In the genomic region with DNA sequence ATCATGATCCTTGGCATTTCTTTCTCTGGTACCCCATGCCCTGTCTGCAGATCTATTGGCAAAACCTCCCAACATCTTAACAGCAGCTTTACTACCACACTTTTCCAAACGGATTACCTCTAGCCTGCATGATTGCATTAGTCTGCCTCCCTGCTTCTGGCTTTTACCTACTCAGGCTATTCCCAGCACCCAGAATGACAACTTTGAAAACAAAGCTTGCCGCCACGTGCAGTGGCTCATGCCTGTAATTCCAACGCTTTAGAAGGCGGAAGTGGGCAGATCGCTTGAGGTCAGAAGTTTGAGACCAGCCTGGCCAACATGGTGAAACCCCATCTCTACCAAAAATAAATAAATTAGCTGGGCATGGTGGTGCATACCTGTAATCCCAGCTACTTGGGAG, we compare ENCODE assay signal across 20 cellular contexts.
"Had no signal": no experiment of that assay in that cellular context is flagged by ENCODE, and none has a peak within 500 bp of the region (broad histone marks: within the 10 kb centered on the region; RNA-seq: fewer than 3 reads in every experiment).

No MANE protein-coding gene starts in this region.

- ATAC-seq: left ventricle myocardium superior; lower lobe of right lung; naive thymus-derived CD4-positive, alpha-beta T cell; right cardiac atrium; stimulated activated naive B cell treated with anti-CD40 and anti-IgM and Interleukin-4, amounts not matched to agents 10 μg/mL and 1 μg/mL and 100 μg/mL, for 72 hours; upper lobe of right lung had no signal

- H3K9me3 Mint-ChIP-seq: naive thymus-derived CD4-positive, alpha-beta T cell; nephron; stimulated activated naive B cell treated with anti-CD40 and anti-IgM and Interleukin-4, amounts not matched to agents 10 μg/mL and 1 μg/mL and 100 μg/mL, for 72 hours; stimulated activated naive CD8-positive, alpha-beta T cell treated with anti-CD3 and anti-CD28 coated beads, Interleukin-15, Interleukin-2, amounts not matched to agents 100 ng/mL and 50 ng/mL, for 24 hours had no signal

- DNase-seq: dermis blood vessel endothelial cell; effector memory CD4-positive, alpha-beta T cell; left ventricle myocardium superior; lower lobe of right lung; midbrain; naive thymus-derived CD4-positive, alpha-beta T cell; nucleus accumbens; right cardiac atrium; spleen; stimulated activated CD4-positive, alpha-beta T cell treated with anti-CD3 and anti-CD28 coated beads, Interleukin-4, amount 100 ng/mL, for 4 hours; stimulated activated naive B cell treated with anti-CD40 and anti-IgM and Interleukin-4, amounts not matched to agents 10 μg/mL and 1 μg/mL and 100 μg/mL, for 72 hours; upper lobe of right lung; uterus had no signal

- H3K27ac Mint-ChIP-seq: nephron; stimulated activated naive B cell treated with anti-CD40 and anti-IgM and Interleukin-4, amounts not matched to agents 10 μg/mL and 1 μg/mL and 100 μg/mL, for 72 hours; stimulated activated naive CD8-positive, alpha-beta T cell treated with anti-CD3 and anti-CD28 coated beads, Interleukin-15, Interleukin-2, amounts not matched to agents 100 ng/mL and 50 ng/mL, for 24 hours had no signal

- H3K27me3 ChIP-seq: spleen, tibial nerve, upper lobe of right lung, uterus had no signal

- H3K27ac ChIP-seq: coronary artery, lower lobe of right lung, prostate gland, skin epidermis, spleen, thoracic aorta, tibial nerve, upper lobe of right lung, uterus had no signal

- H3K27me3 Mint-ChIP-seq: naive thymus-derived CD4-positive, alpha-beta T cell; stimulated activated naive B cell treated with anti-CD40 and anti-IgM and Interleukin-4, amounts not matched to agents 10 μg/mL and 1 μg/mL and 100 μg/mL, for 72 hours; stimulated activated naive CD8-positive, alpha-beta T cell treated with anti-CD3 and anti-CD28 coated beads, Interleukin-15, Interleukin-2, amounts not matched to agents 100 ng/mL and 50 ng/mL, for 24 hours had no signal

- H3K4me3 ChIP-seq: coronary artery, lower lobe of right lung, prostate gland, skin epidermis, spleen, thoracic aorta, tibial nerve, upper lobe of right lung, uterus had no signal

- H3K4me1 ChIP-seq: prostate gland, tibial nerve, upper lobe of right lung, uterus had no signal

- H3K36me3 ChIP-seq: prostate gland, uterus had no signal

- H3K4me3 Mint-ChIP-seq: naive thymus-derived CD4-positive, alpha-beta T cell; nephron; stimulated activated naive B cell treated with anti-CD40 and anti-IgM and Interleukin-4, amounts not matched to agents 10 μg/mL and 1 μg/mL and 100 μg/mL, for 72 hours; stimulated activated naive CD8-positive, alpha-beta T cell treated with anti-CD3 and anti-CD28 coated beads, Interleukin-15, Interleukin-2, amounts not matched to agents 100 ng/mL and 50 ng/mL, for 24 hours had no signal

- H3K4me1 Mint-ChIP-seq: nephron had no signal
